Comparison of ENCODE assay signal across 1 cellular context in the genomic region with DNA sequence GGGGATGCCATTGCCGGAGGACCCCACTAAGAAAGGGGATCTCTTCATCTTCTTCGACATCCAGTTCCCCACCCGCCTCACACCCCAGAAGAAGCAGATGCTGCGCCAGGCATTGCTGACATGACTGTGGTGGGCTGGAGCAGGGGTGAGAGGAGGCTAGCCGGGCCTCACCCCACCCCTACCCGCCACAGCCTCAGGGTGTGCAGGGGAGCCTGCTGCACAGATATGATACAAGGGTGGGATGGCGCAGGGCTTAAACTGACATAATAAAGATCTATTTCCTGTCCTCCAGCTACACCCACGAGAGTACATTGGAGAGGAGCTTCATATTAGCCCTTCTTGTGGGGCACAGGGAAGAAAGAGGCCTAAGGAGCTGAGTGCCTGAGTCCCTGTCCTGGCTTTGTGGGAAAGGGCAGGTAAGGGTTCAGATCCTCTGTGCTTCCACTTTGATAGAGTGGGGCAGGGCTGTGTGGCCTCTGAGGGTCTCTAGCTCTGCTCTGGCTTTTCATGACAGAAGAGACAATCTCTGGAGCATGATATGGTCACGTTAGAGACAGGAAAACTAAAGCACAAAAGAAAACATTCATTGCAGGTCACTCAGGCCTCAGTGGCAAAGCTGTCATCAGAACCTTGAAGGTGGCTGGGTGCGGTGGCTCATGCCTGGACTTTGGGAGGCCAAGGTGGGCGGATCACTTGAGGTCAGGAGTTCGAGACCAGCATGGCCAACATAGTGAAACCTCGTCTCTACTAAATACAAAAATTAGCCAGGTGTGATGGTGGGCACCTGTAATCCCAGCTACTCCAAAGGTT.
TF ChIP-seq lines count a peak whose summit lies in the region.

No MANE protein-coding gene starts in this region.

TF ChIP-seq in GM23338, 12 proteins besides CTCF, POLR2A, EP300 and RAD21:
- TF ChIP-seq NANOG (IDR thresholded peaks at IDR 0.05; ENCODE audit: borderline replicate concordance) (no peak), EZH2phosphoT487 (IDR thresholded peaks at IDR 0.05; ENCODE audit: unreplicated experiment) (no peak), EZH2 (IDR thresholded peaks at IDR 0.05; ENCODE audit: low read depth, unreplicated experiment) (no peak), POLR2AphosphoS5 (IDR thresholded peaks at IDR 0.05; ENCODE audit: low read depth) (no peak), REST (IDR thresholded peaks at IDR 0.05; ENCODE audit: unreplicated experiment) (no peak), ZNF114 (CRISPR knock-in tag; IDR thresholded peaks at IDR 0.05) (no peak), STAT1 (IDR thresholded peaks at IDR 0.05; ENCODE audit: unreplicated experiment) (no peak), ETS1 (IDR thresholded peaks at IDR 0.05) (no peak), JUNB (IDR thresholded peaks at IDR 0.05; ENCODE audit: unreplicated experiment) (no peak), CREB1 (CRISPR knock-in tag; IDR thresholded peaks at IDR 0.05; ENCODE audit: low read depth) (no peak), ZNF331 (CRISPR knock-in tag; IDR thresholded peaks at IDR 0.05; ENCODE audit: low read depth) (no peak)
- TF ChIP-seq, protein P1, sequence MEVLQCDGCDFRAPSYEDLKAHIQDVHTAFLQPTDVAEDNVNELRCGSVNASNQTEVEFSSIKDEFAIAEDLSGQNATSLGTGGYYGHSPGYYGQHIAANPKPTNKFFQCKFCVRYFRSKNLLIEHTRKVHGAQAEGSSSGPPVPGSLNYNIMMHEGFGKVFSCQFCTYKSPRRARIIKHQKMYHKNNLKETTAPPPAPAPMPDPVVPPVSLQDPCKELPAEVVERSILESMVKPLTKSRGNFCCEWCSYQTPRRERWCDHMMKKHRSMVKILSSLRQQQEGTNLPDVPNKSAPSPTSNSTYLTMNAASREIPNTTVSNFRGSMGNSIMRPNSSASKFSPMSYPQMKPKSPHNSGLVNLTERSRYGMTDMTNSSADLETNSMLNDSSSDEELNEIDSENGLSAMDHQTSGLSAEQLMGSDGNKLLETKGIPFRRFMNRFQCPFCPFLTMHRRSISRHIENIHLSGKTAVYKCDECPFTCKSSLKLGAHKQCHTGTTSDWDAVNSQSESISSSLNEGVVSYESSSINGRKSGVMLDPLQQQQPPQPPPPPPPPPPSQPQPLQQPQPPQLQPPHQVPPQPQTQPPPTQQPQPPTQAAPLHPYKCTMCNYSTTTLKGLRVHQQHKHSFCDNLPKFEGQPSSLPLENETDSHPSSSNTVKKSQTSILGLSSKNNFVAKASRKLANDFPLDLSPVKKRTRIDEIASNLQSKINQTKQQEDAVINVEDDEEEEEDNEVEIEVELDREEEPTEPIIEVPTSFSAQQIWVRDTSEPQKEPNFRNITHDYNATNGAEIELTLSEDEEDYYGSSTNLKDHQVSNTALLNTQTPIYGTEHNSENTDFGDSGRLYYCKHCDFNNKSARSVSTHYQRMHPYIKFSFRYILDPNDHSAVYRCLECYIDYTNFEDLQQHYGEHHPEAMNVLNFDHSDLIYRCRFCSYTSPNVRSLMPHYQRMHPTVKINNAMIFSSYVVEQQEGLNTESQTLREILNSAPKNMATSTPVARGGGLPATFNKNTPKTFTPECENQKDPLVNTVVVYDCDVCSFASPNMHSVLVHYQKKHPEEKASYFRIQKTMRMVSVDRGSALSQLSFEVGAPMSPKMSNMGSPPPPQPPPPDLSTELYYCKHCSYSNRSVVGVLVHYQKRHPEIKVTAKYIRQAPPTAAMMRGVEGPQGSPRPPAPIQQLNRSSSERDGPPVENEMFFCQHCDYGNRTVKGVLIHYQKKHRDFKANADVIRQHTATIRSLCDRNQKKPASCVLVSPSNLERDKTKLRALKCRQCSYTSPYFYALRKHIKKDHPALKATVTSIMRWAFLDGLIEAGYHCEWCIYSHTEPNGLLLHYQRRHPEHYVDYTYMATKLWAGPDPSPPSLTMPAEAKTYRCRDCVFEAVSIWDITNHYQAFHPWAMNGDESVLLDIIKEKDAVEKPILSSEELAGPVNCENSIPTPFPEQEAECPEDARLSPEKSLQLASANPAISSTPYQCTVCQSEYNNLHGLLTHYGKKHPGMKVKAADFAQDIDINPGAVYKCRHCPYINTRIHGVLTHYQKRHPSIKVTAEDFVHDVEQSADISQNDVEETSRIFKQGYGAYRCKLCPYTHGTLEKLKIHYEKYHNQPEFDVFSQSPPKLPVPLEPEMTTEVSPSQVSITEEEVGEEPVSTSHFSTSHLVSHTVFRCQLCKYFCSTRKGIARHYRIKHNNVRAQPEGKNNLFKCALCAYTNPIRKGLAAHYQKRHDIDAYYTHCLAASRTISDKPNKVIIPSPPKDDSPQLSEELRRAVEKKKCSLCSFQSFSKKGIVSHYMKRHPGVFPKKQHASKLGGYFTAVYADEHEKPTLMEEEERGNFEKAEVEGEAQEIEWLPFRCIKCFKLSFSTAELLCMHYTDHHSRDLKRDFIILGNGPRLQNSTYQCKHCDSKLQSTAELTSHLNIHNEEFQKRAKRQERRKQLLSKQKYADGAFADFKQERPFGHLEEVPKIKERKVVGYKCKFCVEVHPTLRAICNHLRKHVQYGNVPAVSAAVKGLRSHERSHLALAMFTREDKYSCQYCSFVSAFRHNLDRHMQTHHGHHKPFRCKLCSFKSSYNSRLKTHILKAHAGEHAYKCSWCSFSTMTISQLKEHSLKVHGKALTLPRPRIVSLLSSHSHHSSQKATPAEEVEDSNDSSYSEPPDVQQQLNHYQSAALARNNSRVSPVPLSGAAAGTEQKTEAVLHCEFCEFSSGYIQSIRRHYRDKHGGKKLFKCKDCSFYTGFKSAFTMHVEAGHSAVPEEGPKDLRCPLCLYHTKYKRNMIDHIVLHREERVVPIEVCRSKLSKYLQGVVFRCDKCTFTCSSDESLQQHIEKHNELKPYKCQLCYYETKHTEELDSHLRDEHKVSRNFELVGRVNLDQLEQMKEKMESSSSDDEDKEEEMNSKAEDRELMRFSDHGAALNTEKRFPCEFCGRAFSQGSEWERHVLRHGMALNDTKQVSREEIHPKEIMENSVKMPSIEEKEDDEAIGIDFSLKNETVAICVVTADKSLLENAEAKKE (CRISPR knock-in tag; IDR thresholded peaks at IDR 0.05) = no peak
TF ChIP-seq in GM23338: peak in this region for 0.
